ENCODE assay signal across 8 cellular contexts in genomic region chr7:43721193-43721806, GRCh38. TPM values are rescaled to one million over a fixed set of nuclear protein-coding genes. Genes with fewer than 3 reads are reported as not detected.
A peak's percentile ranks its signal among the peaks of the same experiment; 100 is the strongest.
DNase-seq lines count a peak whose midpoint lies in the region; ATAC-seq, FAIRE-seq and TF ChIP-seq lines count a peak whose summit lies in the region.

No MANE protein-coding gene starts in this region.

- H4K20me1 ChIP-seq in SK-N-SH (ENCODE audit: insufficient read depth) = no peaks in the 10 kb centered on the region; the same call in 1 of the 2 replicates

- H3K4me2 ChIP-seq in SK-N-SH = no peak overlapping the region

- TF ChIP-seq RAD21 in SK-N-SH (IDR thresholded peaks at IDR 0.05; ENCODE audit: low read length) = peak; percentile 79

- H3K79me2 ChIP-seq in SK-N-SH (ENCODE audit: insufficient read depth) = peaks cover 97% of the 10 kb centered on the region

- H3K4me1 ChIP-seq in SK-N-SH (ENCODE audit: control insufficient read depth in 1 of 2, insufficient read depth in 2 of 2, low read depth in 1 of 2, low read length in 1 of 2) = no peaks in the 10 kb centered on the region; a peak in 1 of 4 replicates

- no peaks in the 10 kb centered on the region for H3K27me3 ChIP-seq in SK-N-SH (ENCODE audit: insufficient read depth)

- H3F3A ChIP-seq in SK-N-SH (replicated peaks; ENCODE audit: insufficient read depth) = no peaks in the 10 kb centered on the region

- TF ChIP-seq EP300 in SK-N-SH (IDR thresholded peaks at IDR 0.05; ENCODE audit: borderline replicate concordance in 1 of 2, low read depth in 1 of 2, low read length in 1 of 2) = no peak

- no peak overlapping the region for H3K4me3 ChIP-seq in Jurkat, Clone E6-1 (ENCODE audit: low read length)
- H3K4me3 ChIP-seq in SK-N-SH (ENCODE audit: low read depth in 2 of 2, low read length in 1 of 2) = no peak overlapping the region; a peak in 1 of 4 replicates

- no peak overlapping the region for H3K9ac ChIP-seq in SK-N-SH

- no peaks in the 10 kb centered on the region for H3K36me3 ChIP-seq in SK-N-SH (replicated peaks in 1 of 2; ENCODE audit: control insufficient read depth in 1 of 2, insufficient read depth in 2 of 2, low read length in 1 of 2)

- TF ChIP-seq CTCF in D721Med (IDR thresholded peaks at IDR 0.05; ENCODE audit: insufficient read depth, missing control alignments) = peak; percentile 68
- TF ChIP-seq CTCF in SK-N-SH (IDR thresholded peaks at IDR 0.05) = peak; percentile 99

- no peaks in the 10 kb centered on the region for H3K9me3 ChIP-seq in SK-N-SH

- whole genome bisulfite sequencing in SK-N-SH (ENCODE audit: low lambda C conversion rate) = 50% methylated on average over 2 of the region's 2 CpGs

- peak; percentile 60 for FAIRE-seq in D721Med (lab: Jason Lieb, UNC)

- DNase-seq in D721Med (ENCODE audit: insufficient read length, low spot score) (no peak), SK-N-SH (peak; percentile 45), fibroblast of peridontal ligament (ENCODE audit: extremely low read depth) (peak; percentile 86), retina (peak; percentile 20)
- DNase-seq in Jurkat, Clone E6-1 (ENCODE audit: low read depth, low spot score) = peak; percentile 37
- DNase-seq in activated T-cell treated with anti-CD3 and anti-CD28 coated beads, Interleukin-2, amount 50 U/mL, for 1 hour = no peak

- H2AFZ ChIP-seq in SK-N-SH (ENCODE audit: low read depth) = no peak overlapping the region

- POLR2A ChIA-PET in SK-N-SH (lab: Yijun Ruan, JAX) = interaction anchor here (1.6 kb wide), 1 partner anchor 139 kb away, joined by 3 read pairs; the partner anchor contains the start of gene STK17A

- H3K27ac ChIP-seq in SK-N-SH (ENCODE audit: low read depth in 2 of 2, low read length in 1 of 2) = no peak overlapping the region; a peak in 1 of 4 replicates

- no peak for ATAC-seq in GM19328 (IDR thresholded peaks at IDR 0.05; ENCODE audit: unreplicated experiment)
- no peak for ATAC-seq in GM21423 (IDR thresholded peaks at IDR 0.05; ENCODE audit: unreplicated experiment)

- CTCF ChIA-PET in SK-N-SH (lab: Yijun Ruan, JAX) = interaction anchor here (0.6 to 8.8 kb wide), 38 partner anchors 9 to 789 kb away, joined by 3 to 144 read pairs (median 4); partner anchors contain the start of genes COA1, MRPL32, PSMA2 and STK17A

- H3K9me2 ChIP-seq in SK-N-SH = no peaks in the 10 kb centered on the region

TF ChIP-seq in SK-N-SH, 30 proteins besides CTCF, POLR2A, EP300 and RAD21:
- TF ChIP-seq MAX (IDR thresholded peaks at IDR 0.05; ENCODE audit: low read depth) (no peak), SMC3 (IDR thresholded peaks at IDR 0.05; ENCODE audit: low read depth, low read length) (peak; percentile 48), FOXJ3 (CRISPR knock-in tag; IDR thresholded peaks at IDR 0.05) (no peak), GABPA (IDR thresholded peaks at IDR 0.05; ENCODE audit: low read depth) (no peak), ELF1 (IDR thresholded peaks at IDR 0.05) (no peak), GATA2 (CRISPR knock-in tag; IDR thresholded peaks at IDR 0.05) (no peak), MEF2A (IDR thresholded peaks at IDR 0.05; ENCODE audit: borderline replicate concordance, low read depth) (no peak)

RNA-seq across cellular contexts. Expression of gene COA1, which starts 8.0 kb away (rescaled TPM):
- polyA plus RNA-seq in Jurkat, Clone E6-1 (2012; ENCODE audit: insufficient read depth, insufficient read length) = 123 TPM
- polyA plus RNA-seq in SK-N-SH (2012; rRNA removed) = 42.8 and 66.3 TPM in 2 replicates
- 56.6 and 60.1 TPM in 2 replicates for polyA plus RNA-seq in SK-N-SH (2012; cell fraction: cytosol; rRNA removed)
- polyA plus RNA-seq in SK-N-SH (2012; cell fraction: nucleus; rRNA removed) = 90.7 and 145 TPM in 2 replicates

RNA-seq across cellular contexts. Expression of gene BLVRA, which starts 37.2 kb away (rescaled TPM):
- polyA plus RNA-seq in Jurkat, Clone E6-1 (2012; ENCODE audit: insufficient read depth, insufficient read length) = 84.9 TPM
- polyA plus RNA-seq in SK-N-SH (2012; rRNA removed) = 111 and 123 TPM in 2 replicates
- polyA plus RNA-seq in SK-N-SH (2012; cell fraction: cytosol; rRNA removed) = 139 and 156 TPM in 2 replicates
- 51.7 and 55.2 TPM in 2 replicates for polyA plus RNA-seq in SK-N-SH (2012; cell fraction: nucleus; rRNA removed)

Comparison
In these comparisons a context has a peak if more than half of its experiments do, and no peak if none do; other contexts are left out.
1. DNase-seq: peak in Jurkat, Clone E6-1 (single experiment), SK-N-SH (single experiment), fibroblast of peridontal ligament (single experiment) and retina (single experiment); none in D721Med (single experiment) and activated T-cell treated with anti-CD3 and anti-CD28 coated beads, Interleukin-2, amount 50 U/mL, for 1 hour (single experiment).